Comparison of ENCODE assay signal across 2 cellular contexts in the genomic region with DNA sequence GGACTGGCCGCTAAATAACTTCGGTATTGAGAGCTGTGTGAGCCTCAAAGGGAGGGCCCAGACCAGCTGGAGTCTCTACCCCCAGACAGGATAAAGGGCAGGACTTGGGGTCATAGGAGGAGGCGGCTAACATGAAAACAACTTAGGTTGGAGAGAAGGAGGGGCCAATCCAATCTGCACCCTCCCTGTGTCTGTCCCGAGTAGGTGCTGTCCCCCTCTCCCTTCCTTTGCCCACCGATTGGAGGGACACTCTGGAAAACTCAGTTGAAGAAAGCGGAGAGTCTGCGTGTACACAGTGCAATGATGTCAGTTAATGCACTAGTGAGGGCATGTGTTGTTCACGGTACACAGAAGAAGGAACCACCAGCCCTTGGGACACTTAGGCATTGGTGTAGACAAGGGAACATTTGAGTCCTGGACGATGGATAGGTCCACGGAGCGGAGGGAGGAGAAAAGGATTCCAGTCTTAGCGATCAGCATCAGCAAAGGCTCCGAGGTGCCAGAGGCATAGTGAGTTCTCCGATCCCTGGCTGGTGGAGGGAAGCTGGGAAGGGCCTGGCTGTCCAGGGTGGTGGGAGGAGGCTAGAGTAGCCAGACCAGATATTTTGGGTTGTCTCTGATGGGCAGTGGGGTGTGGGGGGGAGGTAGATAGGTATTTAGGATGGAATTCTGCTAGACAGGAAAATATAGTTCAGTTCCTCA.
TF ChIP-seq lines count a peak whose summit lies in the region.

No MANE protein-coding gene starts in this region.

TF ChIP-seq in A549, 52 proteins besides CTCF, POLR2A, EP300 and RAD21:
- TF ChIP-seq FOSB (CRISPR knock-in tag; IDR thresholded peaks at IDR 0.05): no peak
- TF ChIP-seq SREBF2 (IDR thresholded peaks at IDR 0.05): no peak
- TF ChIP-seq RARB (CRISPR knock-in tag; IDR thresholded peaks at IDR 0.05): no peak
- peak; percentile 8; the same call in 1 of the 2 replicates for TF ChIP-seq MAX (IDR thresholded peaks at IDR 0.05)

TF ChIP-seq in HCT116, 20 proteins besides CTCF, POLR2A, EP300 and RAD21:
- no peak for TF ChIP-seq MAX (IDR thresholded peaks at IDR 0.05)
- peak; percentile 36 for TF ChIP-seq TCF7L2 (IDR thresholded peaks at IDR 0.05; ENCODE audit: borderline replicate concordance, extremely low read depth, insufficient read depth, insufficient read length)
